8 cellular contexts compared by ENCODE assay signal in genomic region chr6:159788276-159788675, GRCh38. TPM values are rescaled to one million over a fixed set of nuclear protein-coding genes. Genes with fewer than 3 reads are reported as not detected.
DNase-seq lines count a peak whose midpoint lies in the region; ATAC-seq and TF ChIP-seq lines count a peak whose summit lies in the region.

No MANE protein-coding gene starts in this region.

- peak overlapping the region; percentile 95 to 98 for H3K27ac Mint-ChIP-seq in natural killer cell

- H3F3A ChIP-seq in PC-9 (ENCODE audit: insufficient read depth, low read depth): peaks cover 18% of the 10 kb centered on the region; the same call in 1 of the 2 replicates

- POLR2A ChIA-PET in PC-9 (lab: Charles Lee; ENCODE audit: unreplicated experiment): interaction anchor here (0.6 kb wide), 1 partner anchor 10 kb away, joined by 5 read pairs; no protein-coding TSS in a partner anchor

- H3K4me2 ChIP-seq in BLaER1 (peak overlapping the region; percentile 85), PC-9 (peak overlapping the region; percentile 78)

- H2AFZ ChIP-seq in PC-9: no peak overlapping the region

- peak overlapping the region; percentile 99 for H3K4me3 Mint-ChIP-seq in natural killer cell

- CTCF ChIA-PET in PC-9 (lab: Charles Lee): no interaction called here

- ATAC-seq in natural killer cell: no peak
- ATAC-seq in GM21515 (IDR thresholded peaks at IDR 0.05; ENCODE audit: unreplicated experiment): no peak
- no peak for ATAC-seq in GM18909 (IDR thresholded peaks at IDR 0.05; ENCODE audit: poor library complexity, unreplicated experiment)
- ATAC-seq in HG03457 (IDR thresholded peaks at IDR 0.05; ENCODE audit: unreplicated experiment): no peak

- H3K27me3 ChIP-seq in BLaER1 (no peaks in the 10 kb centered on the region), PC-9 (ENCODE audit: insufficient read depth, low read depth) (no peaks in the 10 kb centered on the region), colonic mucosa (no peaks in the 10 kb centered on the region)

- BruUV-seq in PC-9 (replicated peaks; lab: Mats Ljungman, UMichigan): no TSS peak

- TF ChIP-seq CTCF in PC-9 (conservative IDR thresholded peaks at IDR 0.05) (no peak), colonic mucosa (IDR thresholded peaks at IDR 0.05) (no peak), natural killer cell (IDR thresholded peaks at IDR 0.05) (no peak)

- H3K9me3 ChIP-seq in BLaER1 (no peaks in the 10 kb centered on the region), PC-9 (ENCODE audit: insufficient read depth, low read depth) (no peaks in the 10 kb centered on the region), colonic mucosa (no peaks in the 10 kb centered on the region)

- peaks cover 88% of the 10 kb centered on the region for H3K79me2 ChIP-seq in PC-9 (ENCODE audit: low read depth)

- H3K36me3 ChIP-seq in BLaER1 (peaks cover 58% of the 10 kb centered on the region), PC-9 (ENCODE audit: low read depth) (peaks cover 43% of the 10 kb centered on the region), colonic mucosa (peaks cover 4% of the 10 kb centered on the region)

- no peak for DNase-seq in PC-9
- DNase-seq in colonic mucosa: no peak
- no peak for DNase-seq in natural killer cell
- DNase-seq in cerebellar nuclear complex (lab: John Stamatoyannopoulos, UW): no peak

- H3K4me3 ChIP-seq in BLaER1: peak overlapping the region; percentile 99
- H3K4me3 ChIP-seq in PC-9: peak overlapping the region; percentile 86
- peak overlapping the region; percentile 85 for H3K4me3 ChIP-seq in colonic mucosa

- peaks cover 74% of the 10 kb centered on the region for H4K20me1 ChIP-seq in BLaER1
- H4K20me1 ChIP-seq in PC-9 (ENCODE audit: insufficient read depth): peaks cover 50% of the 10 kb centered on the region

- intact Hi-C loops in PC-9 (cut with micrococcal nuclease; ENCODE audit: unreplicated experiment): loop anchor here (2.0 to 10.0 kb wide), 2 partner anchors 25 to 187 kb away; partner anchors contain the start of gene ACAT2
- intact Hi-C loops in colonic mucosa (cut with DNase I): loop anchor here (5.0 kb wide), 1 partner anchor 96 kb away; the partner anchor contains the start of gene SOD2
- intact Hi-C loops in natural killer cell (cut with micrococcal nuclease): loop anchor here (5.0 kb wide), 1 partner anchor 46 kb away; no protein-coding TSS in a partner anchor

- H3K27ac ChIP-seq in BLaER1 (peak overlapping the region; percentile 97), PC-9 (no peak overlapping the region), colonic mucosa (peak overlapping the region; percentile 95)

- H3K9me3 Mint-ChIP-seq in natural killer cell: no peaks in the 10 kb centered on the region

- H3K4me1 Mint-ChIP-seq in natural killer cell: peaks cover 50 to 57% of the 10 kb centered on the region in 2 donors

- peaks cover 7% of the 10 kb centered on the region for H3K36me3 Mint-ChIP-seq in natural killer cell

- H3K4me1 ChIP-seq in BLaER1: peaks cover 38% of the 10 kb centered on the region
- H3K4me1 ChIP-seq in PC-9 (replicated peaks; ENCODE audit: insufficient read depth): peaks cover 25% of the 10 kb centered on the region
- H3K4me1 ChIP-seq in colonic mucosa: peaks cover 19% of the 10 kb centered on the region

- H3K9ac ChIP-seq in BLaER1 (peak overlapping the region; percentile 99), colonic mucosa (ENCODE audit: low read depth in 2 of 2, low read length in 2 of 2) (peak overlapping the region; percentile 95 to 97)

- no peaks in the 10 kb centered on the region for H3K9me2 ChIP-seq in PC-9 (ENCODE audit: insufficient read depth)

- no peaks in the 10 kb centered on the region for H3K27me3 Mint-ChIP-seq in natural killer cell (ENCODE audit: low read depth in 2 of 2)

RNA-seq across cellular contexts. Expression of gene TCP1, which starts 1.1 kb away (rescaled TPM):
- total RNA-seq in PC-9 (2021) (159 and 166 TPM in 2 replicates), colonic mucosa (100 to 1,000 TPM; 163 to 294 TPM), natural killer cell (100 to 1,000 TPM; 192 to 230 (median 218) TPM)

RNA-seq across cellular contexts. Expression of gene MRPL18, which starts 2.0 kb away (rescaled TPM):
- total RNA-seq in PC-9 (2021) (41.1 and 54.4 TPM in 2 replicates), colonic mucosa (100 to 1,000 TPM in 1 of 2 donors, 10 to 100 TPM in 1; 65.4 to 112 TPM), natural killer cell (10 to 100 TPM; 22.3 to 29.6 (median 22.6) TPM)

RNA-seq across cellular contexts. Expression of gene PNLDC1, which starts 11.8 kb away (rescaled TPM):
- total RNA-seq in PC-9 (2021): 0.20 TPM in 1 of 2 replicates, not detected in the other
- total RNA-seq in colonic mucosa: under 1 TPM in 1 of 2 donors, not detected in 1; 0.72 TPM
- under 1 TPM in 1 of 3 donors, not detected in 2; 0.19 TPM for total RNA-seq in natural killer cell

RNA-seq across cellular contexts. Expression of gene ACAT2, which starts 26.4 kb away (rescaled TPM):
- total RNA-seq in PC-9 (2021) (48.5 and 71.0 TPM in 2 replicates), colonic mucosa (100 to 1,000 TPM in 1 of 2 donors, 10 to 100 TPM in 1; 59.8 to 126 TPM), natural killer cell (10 to 100 TPM; 21.7 to 31.7 (median 26.5) TPM)
